ENCODE assay signal across 17 cellular contexts in genomic region chr22:25514436-25514835, GRCh38. TPM values are rescaled to one million over a fixed set of nuclear protein-coding genes. Genes with fewer than 3 reads are reported as not detected.
A peak's percentile ranks its signal among the peaks of the same experiment; 100 is the strongest.
DNase-seq lines count a peak whose midpoint lies in the region; FAIRE-seq and TF ChIP-seq lines count a peak whose summit lies in the region.
"Had no signal": no experiment of that assay in that cellular context is flagged by ENCODE, and none has a peak within 500 bp of the region (broad histone marks: within the 10 kb centered on the region; RNA-seq: fewer than 3 reads in every experiment).

No MANE protein-coding gene starts in this region.

- H3K36me3 Mint-ChIP-seq in MCF 10A (ENCODE audit: insufficient read depth, unreplicated experiment), result peaks cover 5% of the 10 kb centered on the region
- H3K36me3 Mint-ChIP-seq in activated T-helper 1 cell treated with anti-CD3 and anti-CD28 coated beads, Interleukin-12 subunit alpha, Interleukin-12 subunit beta, Interleukin-2, Interleukin-4 antibody, amounts not matched to agents 30 ng/mL and 10 ng/mL and 1 ng/mL, durations not matched to agents 14 hours and 24 hours and 36 hours (ENCODE audit: low read depth), result peaks cover 9% of the 10 kb centered on the region
- H3K36me3 Mint-ChIP-seq: natural killer cell had no signal

- no peak overlapping the region for H3K27ac Mint-ChIP-seq in MCF 10A (ENCODE audit: low read depth, unreplicated experiment)
- H3K27ac Mint-ChIP-seq in activated T-helper 1 cell treated with anti-CD3 and anti-CD28 coated beads, Interleukin-12 subunit alpha, Interleukin-12 subunit beta, Interleukin-2, Interleukin-4 antibody, amounts not matched to agents 30 ng/mL and 10 ng/mL and 1 ng/mL, durations not matched to agents 14 hours and 24 hours and 36 hours, result no peak overlapping the region
- H3K27ac Mint-ChIP-seq: activated B cell treated with CpG ODN at 0.5 μM for 24 hours, natural killer cell, T-helper 17 cell had no signal

- no TSS peak for BruUV-seq in MCF 10A (replicated peaks; lab: Mats Ljungman, UMichigan)

- no peaks in the 10 kb centered on the region for H3K27me3 ChIP-seq in breast epithelium

- FAIRE-seq in urothelium cell line (lab: Jason Lieb, UNC) (peak; percentile 89), kidney (lab: Jason Lieb, UNC) (no peak)
- FAIRE-seq: frontal cortex had no signal

- H3K4me3 ChIP-seq in breast epithelium (no peak overlapping the region), kidney (ENCODE audit: low read length in 2 of 2) (no peak overlapping the region)

- H3K9me3 ChIP-seq in breast epithelium, result no peaks in the 10 kb centered on the region
- H3K9me3 ChIP-seq in kidney (ENCODE audit: control insufficient read depth in 1 of 2, low read length in 2 of 2), result no peaks in the 10 kb centered on the region

- CTCF ChIA-PET in MCF 10A (lab: Yijun Ruan, JAX), result interaction anchor here (0.6 kb wide), 1 partner anchor 336 kb away, joined by 3 read pairs; no protein-coding TSS in a partner anchor

- H3K27ac ChIP-seq in breast epithelium (no peak overlapping the region), kidney (ENCODE audit: low read depth in 2 of 2, low read length in 2 of 2) (no peak overlapping the region)

- H3K4me1 ChIP-seq in breast epithelium, result no peaks in the 10 kb centered on the region
- no peaks in the 10 kb centered on the region for H3K4me1 ChIP-seq in kidney (ENCODE audit: control insufficient read depth in 1 of 2, insufficient read depth in 1 of 2, low read depth in 1 of 2, low read length in 2 of 2)

- H3K4me1 Mint-ChIP-seq in MCF 10A (ENCODE audit: insufficient read depth, unreplicated experiment), result peaks cover 2% of the 10 kb centered on the region
- no peaks in the 10 kb centered on the region for H3K4me1 Mint-ChIP-seq in activated T-helper 1 cell treated with anti-CD3 and anti-CD28 coated beads, Interleukin-12 subunit alpha, Interleukin-12 subunit beta, Interleukin-2, Interleukin-4 antibody, amounts not matched to agents 30 ng/mL and 10 ng/mL and 1 ng/mL, durations not matched to agents 14 hours and 24 hours and 36 hours (ENCODE audit: low read depth)
- H3K4me1 Mint-ChIP-seq: activated B cell treated with CpG ODN at 0.5 μM for 24 hours, natural killer cell, T-helper 17 cell had no signal

- no peaks in the 10 kb centered on the region for H3K36me3 ChIP-seq in breast epithelium
- H3K36me3 ChIP-seq in kidney (ENCODE audit: control insufficient read depth in 1 of 2, insufficient read depth in 2 of 2, low read length in 2 of 2), result peaks cover 4% of the 10 kb centered on the region in 2 donors

- no peak for TF ChIP-seq POLR2A in breast epithelium (IDR thresholded peaks at IDR 0.05)

- H3K9ac ChIP-seq in kidney (ENCODE audit: low read length in 2 of 2), result no peak overlapping the region

- TF ChIP-seq CTCF in MCF 10A (IDR thresholded peaks at IDR 0.05; ENCODE audit: unreplicated experiment) (no peak), breast epithelium (IDR thresholded peaks at IDR 0.05) (no peak), kidney (IDR thresholded peaks at IDR 0.05; ENCODE audit: borderline replicate concordance, extremely low read depth, insufficient read depth) (no peak)

- POLR2A ChIA-PET in MCF 10A (lab: Yijun Ruan, JAX), result interaction anchor here (0.9 kb wide), 1 partner anchor 38 kb away, joined by 3 read pairs; no protein-coding TSS in a partner anchor

- no peaks in the 10 kb centered on the region for H3K9me3 Mint-ChIP-seq in MCF 10A (ENCODE audit: unreplicated experiment)
- H3K9me3 Mint-ChIP-seq in activated T-helper 1 cell treated with anti-CD3 and anti-CD28 coated beads, Interleukin-12 subunit alpha, Interleukin-12 subunit beta, Interleukin-2, Interleukin-4 antibody, amounts not matched to agents 30 ng/mL and 10 ng/mL and 1 ng/mL, durations not matched to agents 14 hours and 24 hours and 36 hours, result no peaks in the 10 kb centered on the region
- H3K9me3 Mint-ChIP-seq: activated B cell treated with CpG ODN at 0.5 μM for 24 hours, natural killer cell had no signal

- DNase-seq in MCF 10A (ENCODE audit: unreplicated experiment) (peak; percentile 20), breast epithelium (ENCODE audit: low spot score in 2 of 2) (no peak), NCI-H226 (peak; percentile 15), iPS DF 19.7 (ENCODE audit: low read depth, low spot score) (peak; percentile 7), urothelium cell line (ENCODE audit: low spot score) (no peak), kidney (no peak)
- DNase-seq in activated T-cell treated with anti-CD3 and anti-CD28 coated beads, Interleukin-2, amount 50 U/mL, for 1 hour, result no peak
- no peak for DNase-seq in activated T-helper 1 cell treated with anti-CD3 and anti-CD28 coated beads, Interleukin-12 subunit alpha, Interleukin-12 subunit beta, Interleukin-2, Interleukin-4 antibody, amounts not matched to agents 30 ng/mL and 10 ng/mL and 1 ng/mL, durations not matched to agents 14 hours and 24 hours and 36 hours (ENCODE audit: low spot score)
- DNase-seq: activated B cell treated with CpG ODN at 0.5 μM for 24 hours; activated CD8-positive, alpha-beta memory T cell treated with anti-CD3 and anti-CD28 coated beads for 24 hours; amygdala; KG1; natural killer cell; SIG-M5; stimulated activated CD4-positive, alpha-beta T cell treated with anti-CD3 and anti-CD28 coated beads, Interleukin-15, amount 100 ng/mL, for 24 hours; T-helper 17 cell had no signal

- no peaks in the 10 kb centered on the region for H3K27me3 Mint-ChIP-seq in MCF 10A (ENCODE audit: insufficient read depth, unreplicated experiment)
- H3K27me3 Mint-ChIP-seq in activated T-helper 1 cell treated with anti-CD3 and anti-CD28 coated beads, Interleukin-12 subunit alpha, Interleukin-12 subunit beta, Interleukin-2, Interleukin-4 antibody, amounts not matched to agents 30 ng/mL and 10 ng/mL and 1 ng/mL, durations not matched to agents 14 hours and 24 hours and 36 hours (ENCODE audit: insufficient read depth), result no peaks in the 10 kb centered on the region
- H3K27me3 Mint-ChIP-seq: activated B cell treated with CpG ODN at 0.5 μM for 24 hours had no signal

- no peak overlapping the region for H3K4me3 Mint-ChIP-seq in MCF 10A (ENCODE audit: unreplicated experiment)
- H3K4me3 Mint-ChIP-seq in activated T-helper 1 cell treated with anti-CD3 and anti-CD28 coated beads, Interleukin-12 subunit alpha, Interleukin-12 subunit beta, Interleukin-2, Interleukin-4 antibody, amounts not matched to agents 30 ng/mL and 10 ng/mL and 1 ng/mL, durations not matched to agents 14 hours and 24 hours and 36 hours, result no peak overlapping the region
- H3K4me3 Mint-ChIP-seq: activated B cell treated with CpG ODN at 0.5 μM for 24 hours, natural killer cell, T-helper 17 cell had no signal

- intact Hi-C loops in MCF 10A (cut with micrococcal nuclease) (no loop called here), breast epithelium (cut with DNase I; ENCODE audit: low total_unique reads) (no loop called here), kidney (cut with DNase I) (no loop called here)
- intact Hi-C loops in activated T-helper 1 cell treated with anti-CD3 and anti-CD28 coated beads, Interleukin-12 subunit alpha, Interleukin-12 subunit beta, Interleukin-2, Interleukin-4 antibody, amounts not matched to agents 30 ng/mL and 10 ng/mL and 1 ng/mL, durations not matched to agents 14 hours and 24 hours and 36 hours (cut with micrococcal nuclease), result no loop called here

RNA-seq across cellular contexts. Expression of gene GRK3, which starts 50.0 kb away (rescaled TPM):
- total RNA-seq in MCF 10A (2022), result 6.5 and 7.9 TPM in 2 replicates
- total RNA-seq in breast epithelium, result 10 to 100 TPM; 14.4 to 49.1 (median 16.7) TPM
- total RNA-seq in kidney, result 11.5 TPM
- 1.6 TPM for polyA plus RNA-seq in kidney (ENCODE audit: insufficient read depth, low read depth, low replicate concordance)
- 33.0 and 38.2 TPM in 2 replicates for total RNA-seq in activated T-helper 1 cell treated with anti-CD3 and anti-CD28 coated beads, Interleukin-12 subunit alpha, Interleukin-12 subunit beta, Interleukin-2, Interleukin-4 antibody, amounts not matched to agents 30 ng/mL and 10 ng/mL and 1 ng/mL, durations not matched to agents 14 hours and 24 hours and 36 hours

Comparison
In these comparisons a context has a peak if more than half of its experiments do, and no peak if none do; other contexts are left out.
1. DNase-seq: peak in MCF 10A (single experiment), NCI-H226 (single experiment) and iPS DF 19.7 (single experiment); none in breast epithelium (0 of 2), urothelium cell line (single experiment), activated T-cell treated with anti-CD3 and anti-CD28 coated beads, Interleukin-2, amount 50 U/mL, for 1 hour (single experiment), kidney (single experiment) and activated T-helper 1 cell treated with anti-CD3 and anti-CD28 coated beads, Interleukin-12 subunit alpha, Interleukin-12 subunit beta, Interleukin-2, Interleukin-4 antibody, amounts not matched to agents 30 ng/mL and 10 ng/mL and 1 ng/mL, durations not matched to agents 14 hours and 24 hours and 36 hours (single experiment).